In the genomic region with DNA sequence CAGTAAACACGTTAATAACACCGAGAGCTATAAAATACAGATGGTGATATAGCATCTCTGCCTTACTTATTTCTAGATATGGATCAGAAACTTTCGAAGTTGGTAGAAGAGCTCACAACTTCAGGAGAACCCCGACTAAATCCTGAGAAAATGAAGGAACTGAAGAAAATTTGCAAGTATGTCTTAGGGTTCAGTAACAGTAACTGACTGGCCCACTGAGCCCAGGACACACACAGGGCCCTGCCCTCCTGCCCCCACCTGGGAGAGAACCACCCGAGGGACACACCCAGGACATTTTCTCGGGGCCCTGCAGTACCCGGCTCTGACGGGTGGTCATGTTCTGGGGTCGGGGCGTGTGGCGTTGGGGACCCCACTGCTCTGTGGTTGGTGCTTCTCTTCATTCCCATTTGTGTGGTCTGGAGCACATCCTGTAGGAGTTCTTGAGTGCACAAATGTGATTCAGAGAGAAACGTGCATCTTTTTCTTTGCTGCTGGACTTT, we compare ENCODE assay signal across 8 cellular contexts. TPM values are rescaled to one million over a fixed set of nuclear protein-coding genes. Genes with fewer than 3 reads are reported as not detected.
DNase-seq lines count a peak whose midpoint lies in the region; TF ChIP-seq lines count a peak whose summit lies in the region.

No MANE protein-coding gene starts in this region.

- H3K9me3 Mint-ChIP-seq in activated CD4-positive, alpha-beta T cell treated with anti-CD3 and anti-CD28 coated beads, Interleukin-2, amount 10 ng/mL, durations not matched to agents 7 days and 5 days, result no peaks in the 10 kb centered on the region

- POLR2A ChIA-PET in activated CD4-positive, alpha-beta T cell treated with anti-CD3 and anti-CD28 coated beads, Interleukin-2, amount 10 ng/mL, durations not matched to agents 7 days and 5 days (lab: Charles Lee), result no interaction called here

- peak overlapping the region; percentile 98 for H3K27ac Mint-ChIP-seq in activated CD4-positive, alpha-beta T cell treated with anti-CD3 and anti-CD28 coated beads, Interleukin-2, amount 10 ng/mL, durations not matched to agents 7 days and 5 days

- WGBS in liver, result 79% methylated on average over 12 of the region's 12 CpGs

- peaks cover 7 to 26% (median 16%) of the 10 kb centered on the region in 4 donors for H3K4me1 ChIP-seq in liver (ENCODE audit: control insufficient read depth in 4 of 4, insufficient read depth in 4 of 4, low read length in 3 of 4)
- peaks cover 0 to 32% (median 23%) of the 10 kb centered on the region in 4 donors for H3K4me1 ChIP-seq in tibial artery

- CTCF ChIA-PET in activated CD4-positive, alpha-beta T cell treated with anti-CD3 and anti-CD28 coated beads, Interleukin-2, amount 10 ng/mL, durations not matched to agents 7 days and 5 days (lab: Charles Lee), result interaction anchor here (0.8 to 2.5 kb wide), 3 partner anchors 8 to 182 kb away, joined by 3 to 5 read pairs (median 4); no protein-coding TSS in a partner anchor

- H3K36me3 ChIP-seq in liver (ENCODE audit: control insufficient read depth in 4 of 4, insufficient read depth in 3 of 4, low read depth in 1 of 4, low read length in 3 of 4) (peaks cover 0 to 4% (median under 1%) of the 10 kb centered on the region in 4 donors), tibial artery (peaks cover 7 to 17% (median 17%) of the 10 kb centered on the region in 3 donors)

- H3K27ac ChIP-seq in liver (ENCODE audit: low read depth in 1 of 2, low read length in 2 of 2) (peak overlapping the region; percentile 95 to 98), tibial artery (peak overlapping the region; percentile 92 to 97)

- intact Hi-C loops in tibial artery (cut with DNase I; ENCODE audit: low total_unique reads), result loop anchor here (2.0 to 10.0 kb wide), 2 partner anchors 183 to 337 kb away; partner anchors contain the start of gene FGFRL1

- H3K9me3 ChIP-seq in liver (ENCODE audit: control insufficient read depth in 4 of 4, low read length in 3 of 4) (no peaks in the 10 kb centered on the region), tibial artery (no peaks in the 10 kb centered on the region)

- no peak for TF ChIP-seq RAD21 in liver (IDR thresholded peaks at IDR 0.05)

- H3K4me3 Mint-ChIP-seq in activated CD4-positive, alpha-beta T cell treated with anti-CD3 and anti-CD28 coated beads, Interleukin-2, amount 10 ng/mL, durations not matched to agents 7 days and 5 days, result peak overlapping the region; percentile 89

- H3K27me3 ChIP-seq in liver (ENCODE audit: control insufficient read depth in 4 of 4, insufficient read depth in 4 of 4, low read length in 3 of 4) (no peaks in the 10 kb centered on the region), tibial artery (no peaks in the 10 kb centered on the region)

- H3K4me1 Mint-ChIP-seq in activated CD4-positive, alpha-beta T cell treated with anti-CD3 and anti-CD28 coated beads, Interleukin-2, amount 10 ng/mL, durations not matched to agents 7 days and 5 days, result peaks cover 46% of the 10 kb centered on the region

- peaks cover 15% of the 10 kb centered on the region for H3K36me3 Mint-ChIP-seq in activated CD4-positive, alpha-beta T cell treated with anti-CD3 and anti-CD28 coated beads, Interleukin-2, amount 10 ng/mL, durations not matched to agents 7 days and 5 days (ENCODE audit: low read depth)

- no peaks in the 10 kb centered on the region for H3K27me3 Mint-ChIP-seq in activated CD4-positive, alpha-beta T cell treated with anti-CD3 and anti-CD28 coated beads, Interleukin-2, amount 10 ng/mL, durations not matched to agents 7 days and 5 days

- H3K4me3 ChIP-seq in astrocyte of the spinal cord (ENCODE audit: low read depth, low read length) (peak overlapping the region; percentile 52), liver (ENCODE audit: low read depth in 1 of 3, low read length in 3 of 3) (peak overlapping the region; percentile 77 to 89 (median 79)), tibial artery (peak overlapping the region; percentile 73 to 100)

- in situ Hi-C loops in astrocyte of the spinal cord (cut with HindIII; ENCODE audit: low sequenced_read_pairs), result no loop called here

- H3K9ac ChIP-seq in liver (ENCODE audit: low read depth in 1 of 2, low read length in 2 of 2), result peak overlapping the region; percentile 84 to 92

- no peak for TF ChIP-seq CTCF in astrocyte of the spinal cord (IDR thresholded peaks at IDR 0.05; ENCODE audit: low read depth, low read length)
- no peak for TF ChIP-seq CTCF in liver (IDR thresholded peaks at IDR 0.05; ENCODE audit: low read depth, low read length, missing input control)
- TF ChIP-seq CTCF in tibial artery (IDR thresholded peaks at IDR 0.05), result no peak

- DNase-seq in activated CD4-positive, alpha-beta T cell treated with anti-CD3 and anti-CD28 coated beads, Interleukin-2, amount 10 ng/mL, durations not matched to agents 7 days and 5 days, result no peak
- DNase-seq in activated CD4-positive, alpha-beta T cell treated with anti-CD3 and anti-CD28 coated beads for 48 hours, result no peak
- DNase-seq in astrocyte of the spinal cord (ENCODE audit: low read depth, low spot score) (no peak), tibial artery (no peak), kidney tubule cell (ENCODE audit: low spot score) (no peak), EL (no peak), DMS79 (lab: John Stamatoyannopoulos, UW) (no peak)

TF ChIP-seq in liver, 16 proteins besides CTCF, POLR2A, EP300 and RAD21 (continues in another document):
- TF ChIP-seq NR2F2 (IDR thresholded peaks at IDR 0.05), result no peak
- TF ChIP-seq YY1 (IDR thresholded peaks at IDR 0.05), result no peak
- no peak for TF ChIP-seq SP1 (IDR thresholded peaks at IDR 0.05)
- no peak for TF ChIP-seq FOXA1 (IDR thresholded peaks at IDR 0.05)
- no peak for TF ChIP-seq EGR1 (IDR thresholded peaks at IDR 0.05; ENCODE audit: low read depth in 2 of 2)
- no peak for TF ChIP-seq HNF4G (IDR thresholded peaks at IDR 0.05)
- TF ChIP-seq RXRA (IDR thresholded peaks at IDR 0.05), result no peak
- TF ChIP-seq JUND (IDR thresholded peaks at IDR 0.05), result no peak
- TF ChIP-seq, protein P1, sequence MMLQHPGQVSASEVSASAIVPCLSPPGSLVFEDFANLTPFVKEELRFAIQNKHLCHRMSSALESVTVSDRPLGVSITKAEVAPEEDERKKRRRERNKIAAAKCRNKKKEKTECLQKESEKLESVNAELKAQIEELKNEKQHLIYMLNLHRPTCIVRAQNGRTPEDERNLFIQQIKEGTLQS (IDR thresholded peaks at IDR 0.05), result no peak
- no peak for TF ChIP-seq TAF1 (conservative IDR thresholded peaks at IDR 0.05)
- no peak for TF ChIP-seq FOXA2 (IDR thresholded peaks at IDR 0.05)
- TF ChIP-seq, protein P2, sequence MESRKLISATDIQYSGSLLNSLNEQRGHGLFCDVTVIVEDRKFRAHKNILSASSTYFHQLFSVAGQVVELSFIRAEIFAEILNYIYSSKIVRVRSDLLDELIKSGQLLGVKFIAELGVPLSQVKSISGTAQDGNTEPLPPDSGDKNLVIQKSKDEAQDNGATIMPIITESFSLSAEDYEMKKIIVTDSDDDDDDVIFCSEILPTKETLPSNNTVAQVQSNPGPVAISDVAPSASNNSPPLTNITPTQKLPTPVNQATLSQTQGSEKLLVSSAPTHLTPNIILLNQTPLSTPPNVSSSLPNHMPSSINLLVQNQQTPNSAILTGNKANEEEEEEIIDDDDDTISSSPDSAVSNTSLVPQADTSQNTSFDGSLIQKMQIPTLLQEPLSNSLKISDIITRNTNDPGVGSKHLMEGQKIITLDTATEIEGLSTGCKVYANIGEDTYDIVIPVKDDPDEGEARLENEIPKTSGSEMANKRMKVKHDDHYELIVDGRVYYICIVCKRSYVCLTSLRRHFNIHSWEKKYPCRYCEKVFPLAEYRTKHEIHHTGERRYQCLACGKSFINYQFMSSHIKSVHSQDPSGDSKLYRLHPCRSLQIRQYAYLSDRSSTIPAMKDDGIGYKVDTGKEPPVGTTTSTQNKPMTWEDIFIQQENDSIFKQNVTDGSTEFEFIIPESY (IDR thresholded peaks at IDR 0.05), result no peak
- TF ChIP-seq HNF4A (conservative IDR thresholded peaks at IDR 0.05), result no peak
- TF ChIP-seq MAX (IDR thresholded peaks at IDR 0.05), result no peak
- no peak for TF ChIP-seq GABPA (IDR thresholded peaks at IDR 0.05 in 1 of 2, conservative IDR thresholded peaks at IDR 0.05 in 1 of 2)

RNA-seq across cellular contexts. Expression of gene UVSSA, which starts 1.1 kb away (rescaled TPM):
- 10 to 100 TPM; 19.1 to 23.0 TPM for total RNA-seq in activated CD4-positive, alpha-beta T cell treated with anti-CD3 and anti-CD28 coated beads, Interleukin-2, amount 10 ng/mL, durations not matched to agents 7 days and 5 days
- 10 to 100 TPM in 1 of 2 donors, 1 to 10 TPM in 1; 4.1 to 18.3 TPM for total RNA-seq in liver
- 1 to 10 TPM; 2.2 to 3.1 TPM for polyA plus RNA-seq in liver

RNA-seq across cellular contexts. Expression of gene NKX1-1, which starts 58.2 kb away (rescaled TPM):
- not detected for total RNA-seq in activated CD4-positive, alpha-beta T cell treated with anti-CD3 and anti-CD28 coated beads, Interleukin-2, amount 10 ng/mL, durations not matched to agents 7 days and 5 days
- total RNA-seq in liver, result not detected
- polyA plus RNA-seq in liver, result not detected

RNA-seq across cellular contexts. Expression of gene MAEA, which starts 58.4 kb away (rescaled TPM):
- total RNA-seq in activated CD4-positive, alpha-beta T cell treated with anti-CD3 and anti-CD28 coated beads, Interleukin-2, amount 10 ng/mL, durations not matched to agents 7 days and 5 days, result 10 to 100 TPM; 63.8 to 69.0 TPM
- total RNA-seq in liver, result 10 to 100 TPM; 28.7 to 33.9 TPM
- polyA plus RNA-seq in liver, result 10 to 100 TPM; 20.9 to 30.9 TPM
